ENCODE assay signal across 15 cellular contexts in genomic region chr1:35887508-35887907, GRCh38. TPM values are rescaled to one million over a fixed set of nuclear protein-coding genes. Genes with fewer than 3 reads are reported as not detected.
DNase-seq lines count a peak whose midpoint lies in the region; ATAC-seq, FAIRE-seq and TF ChIP-seq lines count a peak whose summit lies in the region.
"Had no signal": no experiment of that assay in that cellular context is flagged by ENCODE, and none has a peak within 500 bp of the region (broad histone marks: within the 10 kb centered on the region; RNA-seq: fewer than 3 reads in every experiment).

No MANE protein-coding gene starts in this region.

- H3K4me3 ChIP-seq in OCI-LY3 (ENCODE audit: low read length): 0 out of 2 replicates have a peak overlapping the region, but pooled peaks have one; percentile 14
- H3K4me3 ChIP-seq in small intestine (ENCODE audit: low read depth in 1 of 2, low read length in 2 of 2): no peak overlapping the region
- H3K4me3 ChIP-seq: mucosa of descending colon, prostate gland had no signal

- H3K27ac ChIP-seq in OCI-LY3 (ENCODE audit: low read length) (no peak overlapping the region), small intestine (ENCODE audit: low read depth in 1 of 2, low read length in 1 of 2) (peak overlapping the region; percentile 52 to 86)
- H3K27ac ChIP-seq: prostate gland had no signal

- TF ChIP-seq CTCF in OCI-LY3 (IDR thresholded peaks at IDR 0.05; ENCODE audit: low read depth, low read length): no peak
- TF ChIP-seq CTCF in endothelial cell (IDR thresholded peaks at IDR 0.05; ENCODE audit: unreplicated experiment): no peak

- no peaks in the 10 kb centered on the region for H3K27me3 Mint-ChIP-seq in activated CD4-positive, alpha-beta T cell treated with anti-CD3 and anti-CD28 coated beads for 36 hours
- peaks cover 2% of the 10 kb centered on the region for H3K27me3 Mint-ChIP-seq in endothelial cell (ENCODE audit: unreplicated experiment)

- H3K4me1 ChIP-seq in OCI-LY3 (ENCODE audit: low read length) (peaks cover 24% of the 10 kb centered on the region), small intestine (ENCODE audit: control insufficient read depth in 2 of 2, insufficient read depth in 1 of 2, low read depth in 1 of 2, low read length in 1 of 2) (peaks cover 12 to 22% of the 10 kb centered on the region in 2 donors)

- POLR2A ChIA-PET in activated CD4-positive, alpha-beta T cell treated with anti-CD3 and anti-CD28 coated beads for 36 hours (lab: Charles Lee): no interaction called here

- H3K4me1 Mint-ChIP-seq in activated CD4-positive, alpha-beta T cell treated with anti-CD3 and anti-CD28 coated beads for 36 hours: peaks cover 36% of the 10 kb centered on the region
- H3K4me1 Mint-ChIP-seq in endothelial cell (ENCODE audit: unreplicated experiment): peaks cover 47% of the 10 kb centered on the region

- intact Hi-C loops in activated CD4-positive, alpha-beta T cell treated with anti-CD3 and anti-CD28 coated beads for 36 hours (cut with DNase I, micrococcal nuclease): loop anchor here (10.0 kb wide), 2 partner anchors 197 to 497 kb away; partner anchors contain the start of genes ADPRS (in 1 of the 2), STK40 (in 1 of the 2) and TEKT2 (in 1 of the 2)
- intact Hi-C loops in posterior vena cava (cut with DNase I): loop anchor here in 1 of 2 donors (10.0 kb wide), 1 partner anchor 87 kb away; no protein-coding TSS in a partner anchor

- H4K20me1 ChIP-seq in OCI-LY3 (ENCODE audit: insufficient read depth, low read length): peaks cover 18% of the 10 kb centered on the region

- H2AFZ ChIP-seq in OCI-LY3 (ENCODE audit: low read depth, low read length): no peak overlapping the region

- H3K27ac Mint-ChIP-seq in activated CD4-positive, alpha-beta T cell treated with anti-CD3 and anti-CD28 coated beads for 36 hours: peak overlapping the region; percentile 1
- peak overlapping the region; percentile 5 for H3K27ac Mint-ChIP-seq in endothelial cell (ENCODE audit: unreplicated experiment)

- H3K9ac ChIP-seq in OCI-LY3 (ENCODE audit: low read length): no peak overlapping the region

- no peak overlapping the region for H3K4me3 Mint-ChIP-seq in activated CD4-positive, alpha-beta T cell treated with anti-CD3 and anti-CD28 coated beads for 36 hours
- H3K4me3 Mint-ChIP-seq in endothelial cell (ENCODE audit: unreplicated experiment): peak overlapping the region; percentile 27

- CTCF ChIA-PET in activated CD4-positive, alpha-beta T cell treated with anti-CD3 and anti-CD28 coated beads for 36 hours (lab: Charles Lee): no interaction called here

- H3K79me2 ChIP-seq in OCI-LY3 (ENCODE audit: low read length): peaks cover 10% of the 10 kb centered on the region; the same call in 1 of the 2 replicates

- no peaks in the 10 kb centered on the region for H3K9me3 Mint-ChIP-seq in activated CD4-positive, alpha-beta T cell treated with anti-CD3 and anti-CD28 coated beads for 36 hours (ENCODE audit: low read depth)
- no peaks in the 10 kb centered on the region for H3K9me3 Mint-ChIP-seq in endothelial cell (ENCODE audit: unreplicated experiment)

- H3K36me3 ChIP-seq in OCI-LY3 (replicated peaks; ENCODE audit: low read depth, low read length): no peaks in the 10 kb centered on the region
- peaks cover 0 to 7% of the 10 kb centered on the region in 2 donors for H3K36me3 ChIP-seq in small intestine (ENCODE audit: control insufficient read depth in 2 of 2, insufficient read depth in 2 of 2, low read length in 2 of 2)
- H3K36me3 ChIP-seq: prostate gland had no signal

- H3K36me3 Mint-ChIP-seq in activated CD4-positive, alpha-beta T cell treated with anti-CD3 and anti-CD28 coated beads for 36 hours (ENCODE audit: low read depth): peaks cover 15% of the 10 kb centered on the region
- peaks cover 18% of the 10 kb centered on the region for H3K36me3 Mint-ChIP-seq in endothelial cell (ENCODE audit: low read depth, unreplicated experiment)

- no peak for ATAC-seq in activated CD4-positive, alpha-beta T cell treated with anti-CD3 and anti-CD28 coated beads for 36 hours
- no peak for ATAC-seq in GM21360 (IDR thresholded peaks at IDR 0.05; ENCODE audit: unreplicated experiment)
- no peak for ATAC-seq in HG02610 (IDR thresholded peaks at IDR 0.05; ENCODE audit: unreplicated experiment)
- ATAC-seq: PC-3 had no signal

- DNase-seq in activated CD4-positive, alpha-beta T cell treated with anti-CD3 and anti-CD28 coated beads for 36 hours: no peak
- no peak for DNase-seq in activated CD4-positive, alpha-beta T cell treated with anti-CD3 and anti-CD28 coated beads, Interleukin-2, amount 50 U/mL, for 1 hour
- DNase-seq in endothelial cell (ENCODE audit: low spot score): no peak
- DNase-seq in small intestine: no peak
- no peak for DNase-seq in posterior vena cava (ENCODE audit: low spot score)
- DNase-seq: 8988T; activated CD8-positive, alpha-beta memory T cell treated with anti-CD3 and anti-CD28 coated beads, Interleukin-2, amount 50 U/mL, for 4 hours; kidney; NCI-H187; PC-3 had no signal

- H3K4me2 ChIP-seq in OCI-LY3 (ENCODE audit: low read length): peak overlapping the region; percentile 59

- 30 to 64% (median 45%) methylated on average over 2 of the region's 2 CpGs for WGBS in small intestine, 3 donors

- H3K9me3 ChIP-seq in OCI-LY3 (ENCODE audit: insufficient read depth, low read length) (no peaks in the 10 kb centered on the region), small intestine (ENCODE audit: control insufficient read depth, low read depth) (no peaks in the 10 kb centered on the region)
- H3K9me3 ChIP-seq: mucosa of descending colon, prostate gland had no signal

- no peak for FAIRE-seq in small intestine (lab: Jason Lieb, UNC)
- FAIRE-seq: kidney had no signal

- H3K27me3 ChIP-seq in OCI-LY3 (ENCODE audit: low read depth, low read length) (no peaks in the 10 kb centered on the region), small intestine (ENCODE audit: control insufficient read depth in 2 of 2, insufficient read depth in 2 of 2, low read length in 2 of 2) (no peaks in the 10 kb centered on the region)

RNA-seq across cellular contexts. Expression of gene AGO1, which starts 4.5 kb away (rescaled TPM):
- total RNA-seq in activated CD4-positive, alpha-beta T cell treated with anti-CD3 and anti-CD28 coated beads for 36 hours: 10 to 100 TPM; 31.5 to 34.6 TPM
- total RNA-seq in endothelial cell (ENCODE audit: unreplicated experiment) (41.1 TPM), posterior vena cava (10 to 100 TPM; 25.3 to 27.9 TPM)
- 1 to 10 TPM; 2.4 to 9.1 (median 4.9) TPM for polyA plus RNA-seq in small intestine

RNA-seq across cellular contexts. Expression of gene AGO3, which starts 43.4 kb away (rescaled TPM):
- 10 to 100 TPM; 23.3 to 33.8 TPM for total RNA-seq in activated CD4-positive, alpha-beta T cell treated with anti-CD3 and anti-CD28 coated beads for 36 hours
- total RNA-seq in endothelial cell (ENCODE audit: unreplicated experiment) (25.9 TPM), posterior vena cava (10 to 100 TPM; 27.6 to 45.5 TPM)
- polyA plus RNA-seq in small intestine: 1 to 10 TPM in 2 of 3 donors, under 1 TPM in 1; 0.89 to 3.1 (median 1.6) TPM
